ENCODE assay signal across 8 cellular contexts in genomic region chr20:31663838-31664695, GRCh38. TPM values are rescaled to one million over a fixed set of nuclear protein-coding genes. Genes with fewer than 3 reads are reported as not detected.
DNase-seq lines count a peak whose midpoint lies in the region; ATAC-seq, FAIRE-seq and TF ChIP-seq lines count a peak whose summit lies in the region.

No MANE protein-coding gene starts in this region.

- no peak for FAIRE-seq in A549 (lab: Jason Lieb, UNC)

- ATAC-seq in A549: peak; percentile 4 to 17; a peak in 4 of 6 replicates
- ATAC-seq in activated naive CD8-positive, alpha-beta T cell treated with anti-CD3 and anti-CD28 coated beads, Interleukin-2, amount 50 U/mL, for 24 hours: no peak
- ATAC-seq in HG02642 (IDR thresholded peaks at IDR 0.05; ENCODE audit: poor library complexity, unreplicated experiment): no peak
- no peak for ATAC-seq in HG03039 (IDR thresholded peaks at IDR 0.05; ENCODE audit: unreplicated experiment)
- ATAC-seq in GM21390 (IDR thresholded peaks at IDR 0.05; ENCODE audit: unreplicated experiment): no peak
- ATAC-seq in HG02840 (IDR thresholded peaks at IDR 0.05; ENCODE audit: low FRiP score, unreplicated experiment): no peak

- TF ChIP-seq CTCF in A549 (IDR thresholded peaks at IDR 0.05): no peak

- no peaks in the 10 kb centered on the region for H3K27me3 Mint-ChIP-seq in IgD-negative memory B cell
- peaks cover 2% of the 10 kb centered on the region for H3K27me3 Mint-ChIP-seq in activated naive CD8-positive, alpha-beta T cell treated with anti-CD3 and anti-CD28 coated beads, Interleukin-2, amount 50 U/mL, for 24 hours

- no peak overlapping the region for H3K4ac ChIP-seq in mesendoderm (ENCODE audit: low read depth, low read length)

- DNase-seq in A549 (ENCODE audit: low read depth in 1 of 2, low spot score in 1 of 2) (peak in 1 of 2 experiments; percentile 53), mesendoderm (peak; percentile 69)
- no peak for DNase-seq in activated naive CD8-positive, alpha-beta T cell treated with anti-CD3 and anti-CD28 coated beads, Interleukin-2, amount 50 U/mL, for 24 hours

- H3K27ac ChIP-seq in A549 (peak overlapping the region; percentile 84), mesendoderm (ENCODE audit: low read depth, low read length) (no peak overlapping the region)

- H2BK120ac ChIP-seq in mesendoderm (ENCODE audit: low read depth, low read length): no peak overlapping the region

- peak overlapping the region in 1 of 4 donors; percentile 72 for H3K4me3 Mint-ChIP-seq in IgD-negative memory B cell
- peak overlapping the region; percentile 24 for H3K4me3 Mint-ChIP-seq in activated naive CD8-positive, alpha-beta T cell treated with anti-CD3 and anti-CD28 coated beads, Interleukin-2, amount 50 U/mL, for 24 hours

- H3K23ac ChIP-seq in mesendoderm (ENCODE audit: low read length): no peak overlapping the region

- H3K9me3 Mint-ChIP-seq in IgD-negative memory B cell: no peaks in the 10 kb centered on the region
- H3K9me3 Mint-ChIP-seq in activated naive CD8-positive, alpha-beta T cell treated with anti-CD3 and anti-CD28 coated beads, Interleukin-2, amount 50 U/mL, for 24 hours: no peaks in the 10 kb centered on the region

- TF ChIP-seq EP300 in A549 (IDR thresholded peaks at IDR 0.05): no peak

- H3K36me3 Mint-ChIP-seq in IgD-negative memory B cell: no peaks in the 10 kb centered on the region
- H3K36me3 Mint-ChIP-seq in activated naive CD8-positive, alpha-beta T cell treated with anti-CD3 and anti-CD28 coated beads, Interleukin-2, amount 50 U/mL, for 24 hours (ENCODE audit: low read depth): peaks cover 60% of the 10 kb centered on the region

- no peak overlapping the region for H2AK5ac ChIP-seq in mesendoderm (ENCODE audit: low read length)

- no peaks in the 10 kb centered on the region for H3K79me2 ChIP-seq in mesendoderm (ENCODE audit: control insufficient read depth, insufficient read depth, low read length)

- CTCF ChIA-PET in A549 (lab: Yijun Ruan, JAX): interaction anchor here (0.7 to 16.4 kb wide), 16 partner anchors 13 to 103 kb away, joined by 3 to 489 read pairs (median 5); partner anchors contain the start of gene BCL2L1

- no peaks in the 10 kb centered on the region for H3K79me1 ChIP-seq in mesendoderm (ENCODE audit: low read length)

- no peak overlapping the region for H4K8ac ChIP-seq in mesendoderm (ENCODE audit: low read depth, low read length)

- peaks cover 22 to 24% (median 24%) of the 10 kb centered on the region in 3 donors for H3K4me1 Mint-ChIP-seq in IgD-negative memory B cell
- H3K4me1 Mint-ChIP-seq in activated naive CD8-positive, alpha-beta T cell treated with anti-CD3 and anti-CD28 coated beads, Interleukin-2, amount 50 U/mL, for 24 hours: peaks cover 72% of the 10 kb centered on the region

- peak overlapping the region; percentile 6; the same call in 1 of the 3 replicates for H3K4me3 ChIP-seq in A549
- no peak overlapping the region for H3K4me3 ChIP-seq in mesendoderm (ENCODE audit: low read length)

- peaks cover 81% of the 10 kb centered on the region for H3K4me1 ChIP-seq in A549
- H3K4me1 ChIP-seq in mesendoderm (ENCODE audit: control insufficient read depth, low read depth, low read length): peaks cover 6% of the 10 kb centered on the region

- H3K56ac ChIP-seq in mesendoderm (ENCODE audit: low read length): peak overlapping the region; percentile 52

- H3K9me3 ChIP-seq in A549: no peaks in the 10 kb centered on the region

- H3K4me2 ChIP-seq in A549: peak overlapping the region; percentile 73
- H3K4me2 ChIP-seq in mesendoderm (ENCODE audit: low read length): no peak overlapping the region

- no peak overlapping the region for H2BK15ac ChIP-seq in mesendoderm (replicated peaks; ENCODE audit: low read depth)

- POLR2A ChIA-PET in A549 (lab: Yijun Ruan, JAX): interaction anchor here (0.7 to 2.2 kb wide), 6 partner anchors 28 to 91 kb away, joined by 3 to 16 read pairs (median 6); partner anchors contain the start of gene BCL2L1

- no peak overlapping the region for H2BK5ac ChIP-seq in mesendoderm (ENCODE audit: low read length)

- H4K5ac ChIP-seq in mesendoderm (ENCODE audit: low read length): no peak overlapping the region

- H3K18ac ChIP-seq in mesendoderm (ENCODE audit: low read length): no peak overlapping the region

- H3K9ac ChIP-seq in mesendoderm (ENCODE audit: low read length): no peak overlapping the region

- no peaks in the 10 kb centered on the region for H3K36me3 ChIP-seq in mesendoderm (ENCODE audit: control insufficient read depth, insufficient read depth, low read length)

- 27% methylated on average over 11 of the region's 11 CpGs for WGBS in A549 (ENCODE audit: missing lambda C conversion rate)
- WGBS in mesendoderm (ENCODE audit: extremely low coverage, insufficient coverage, low lambda C conversion rate): no CpG with 5 or more reads among the region's 11 CpGs

- TF ChIP-seq RAD21 in A549 (conservative IDR thresholded peaks at IDR 0.05 in 1 of 2, IDR thresholded peaks at IDR 0.05 in 1 of 2): no peak

- H3K27ac Mint-ChIP-seq in IgD-negative memory B cell: peak overlapping the region in 2 of 3 donors; percentile 71 to 89
- peak overlapping the region; percentile 73 for H3K27ac Mint-ChIP-seq in activated naive CD8-positive, alpha-beta T cell treated with anti-CD3 and anti-CD28 coated beads, Interleukin-2, amount 50 U/mL, for 24 hours

- H3K27me3 ChIP-seq in mesendoderm (ENCODE audit: insufficient read depth, low read length, poor library complexity): no peaks in the 10 kb centered on the region

- TF ChIP-seq POLR2A in A549 (IDR thresholded peaks at IDR 0.05; ENCODE audit: low read length): no peak

TF ChIP-seq in A549, 52 proteins besides CTCF, POLR2A, EP300 and RAD21:
- peak; percentile 13; the same call in 1 of the 2 replicates for TF ChIP-seq MAX (IDR thresholded peaks at IDR 0.05)
- no peak for TF ChIP-seq GATA3 (IDR thresholded peaks at IDR 0.05; ENCODE audit: borderline replicate concordance)
- peak in 1 of 2 experiments; percentile 22; a peak in 3 of 5 replicates for TF ChIP-seq JUN (IDR thresholded peaks at IDR 0.05)

RNA-seq across cellular contexts. Expression of gene COX4I2, which starts 26.4 kb away (rescaled TPM):
- polyA plus RNA-seq in A549 (2011; rRNA removed) (not detected in 2 replicates), A549 (2017; fragmentation: RNase III; extraction: RNeasy Plus Mini Kit Qiagen cat#74134 plus additional on column Dnase treatment) (not detected in 3 replicates), IgD-negative memory B cell (0.38 TPM)
- polyA plus RNA-seq in A549 (2012; cell fraction: cytosol; rRNA removed): not detected in 2 replicates
- not detected in 2 replicates for polyA plus RNA-seq in A549 (2012; cell fraction: nucleus; rRNA removed)
- not detected in 2 replicates for polyA minus RNA-seq in A549 (2011; rRNA and poly(A)+ RNA removed)
- 0.06 TPM for polyA plus RNA-seq in mesendoderm (2013, experiment 1 of 2)
- polyA plus RNA-seq in mesendoderm (2013, experiment 2 of 2): not detected

RNA-seq across cellular contexts. Expression of gene BCL2L1, which starts 58.6 kb away (rescaled TPM):
- polyA plus RNA-seq in A549 (2011; rRNA removed) (159 and 178 TPM in 2 replicates), A549 (2017; fragmentation: RNase III; extraction: RNeasy Plus Mini Kit Qiagen cat#74134 plus additional on column Dnase treatment) (143 to 157 TPM (median 154 TPM) in 3 replicates), IgD-negative memory B cell (9.8 TPM)
- polyA plus RNA-seq in A549 (2012; cell fraction: cytosol; rRNA removed): 100 and 118 TPM in 2 replicates
- polyA plus RNA-seq in A549 (2012; cell fraction: nucleus; rRNA removed): 93.5 and 108 TPM in 2 replicates
- polyA minus RNA-seq in A549 (2011; rRNA and poly(A)+ RNA removed): 116 and 122 TPM in 2 replicates
- 41.9 TPM for polyA plus RNA-seq in mesendoderm (2013, experiment 1 of 2)
- polyA plus RNA-seq in mesendoderm (2013, experiment 2 of 2): 43.7 TPM

RNA-seq across cellular contexts. Expression of gene ID1, which starts 59.0 kb away (rescaled TPM):
- polyA plus RNA-seq in A549 (2011; rRNA removed) (237 and 250 TPM in 2 replicates), A549 (2017; fragmentation: RNase III; extraction: RNeasy Plus Mini Kit Qiagen cat#74134 plus additional on column Dnase treatment) (257 to 432 TPM (median 387 TPM) in 3 replicates), IgD-negative memory B cell (2.2 TPM)
- 951 and 1,146 TPM in 2 replicates for polyA plus RNA-seq in A549 (2012; cell fraction: cytosol; rRNA removed)
- polyA plus RNA-seq in A549 (2012; cell fraction: nucleus; rRNA removed): 1,622 and 2,122 TPM in 2 replicates
- 188 and 250 TPM in 2 replicates for polyA minus RNA-seq in A549 (2011; rRNA and poly(A)+ RNA removed)
- polyA plus RNA-seq in mesendoderm (2013, experiment 1 of 2): 298 TPM
- 282 TPM for polyA plus RNA-seq in mesendoderm (2013, experiment 2 of 2)

Comparison
In these comparisons a context has a peak if more than half of its experiments do, and no peak if none do; other contexts are left out.
1. ATAC-seq: peak in A549 (2 of 2); none in activated naive CD8-positive, alpha-beta T cell treated with anti-CD3 and anti-CD28 coated beads, Interleukin-2, amount 50 U/mL, for 24 hours (single experiment), HG02642 (single experiment), HG03039 (single experiment), GM21390 (single experiment) and HG02840 (single experiment).
2. RNA of gene ID1, which starts 59.0 kb away (polyA plus RNA-seq): 237 to 2,122 TPM in A549; 2.2 TPM in IgD-negative memory B cell (single experiment); every median in the first group is over 10 times any median in the second.